ENCODE assay signal across 26 cellular contexts in the genomic region with DNA sequence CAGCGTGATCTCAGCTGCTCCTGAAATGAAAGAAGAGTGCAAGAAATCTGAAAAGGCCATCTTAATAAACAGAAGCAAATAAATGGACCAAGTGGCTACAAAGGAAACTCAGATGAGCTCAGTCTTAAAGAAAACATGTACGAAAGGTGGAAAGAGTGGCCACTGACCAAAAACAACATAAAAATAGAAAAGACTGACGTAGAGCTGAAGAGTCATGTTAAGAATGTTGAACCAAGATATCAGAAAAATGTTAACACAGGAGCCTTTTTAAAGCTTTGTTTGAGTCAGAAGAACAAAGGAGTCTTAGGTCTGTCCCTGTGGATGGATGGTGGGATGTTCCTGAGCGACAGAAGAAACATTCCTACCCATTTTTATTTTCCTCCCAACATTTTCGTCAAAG. TPM values are rescaled to one million over a fixed set of nuclear protein-coding genes. Genes with fewer than 3 reads are reported as not detected.
"Had no signal": no experiment of that assay in that cellular context is flagged by ENCODE, and none has a peak within 500 bp of the region (broad histone marks: within the 10 kb centered on the region; RNA-seq: fewer than 3 reads in every experiment).

No MANE protein-coding gene starts in this region.

- H3K27ac ChIP-seq: cardiac muscle cell, coronary artery, neutrophil, pancreas, prostate gland had no signal

- H3K4me3 ChIP-seq: cardiac muscle cell, coronary artery, pancreas, prostate gland, sigmoid colon, tibial nerve had no signal

- H3K36me3 ChIP-seq: cardiac muscle cell, neutrophil, pancreas, prostate gland, sigmoid colon, tibial nerve had no signal

- DNase-seq: activated CD4-positive, alpha-beta memory T cell treated with anti-CD3 and anti-CD28 coated beads, Interleukin-2, amount 10 ng/mL, durations not matched to agents 7 days and 5 days; activated CD4-positive, alpha-beta T cell treated with anti-CD3 and anti-CD28 coated beads, Interleukin-2, amount 10 ng/mL, durations not matched to agents 24 days and 14 days; activated CD4-positive, CD25-positive, alpha-beta regulatory T cell treated with anti-CD3 and anti-CD28 coated beads, Interleukin-2, amount 50 U/mL, for 72 hours; activated effector memory CD4-positive, alpha-beta T cell treated with anti-CD3 and anti-CD28 coated beads, Interleukin-2, amount 50 U/mL, for 16 hours; activated naive CD4-positive, alpha-beta T cell treated with anti-CD3 and anti-CD28 coated beads for 36 hours; activated naive CD8-positive, alpha-beta T cell treated with anti-CD3 and anti-CD28 coated beads for 36 hours; amniotic stem cell; cerebellar nuclear complex; effector memory CD8-positive, alpha-beta T cell; foreskin melanocyte; left ventricle myocardium superior; naive B cell; nephron progenitor cell; pancreas; retina; sigmoid colon; small intestine; stimulated activated CD4-positive, alpha-beta T cell treated with anti-CD3 and anti-CD28 coated beads, Interleukin-4, amount 100 ng/mL, for 24 hours; T-helper 2 cell had no signal

- ATAC-seq: effector memory CD8-positive, alpha-beta T cell; left ventricle myocardium superior; stimulated activated effector memory CD8-positive, alpha-beta T cell treated with anti-CD3 and anti-CD28 coated beads, Interleukin-12 subunit alpha, Interleukin-12 subunit beta, amount 100 ng/mL, for 72 hours had no signal

- H3K27me3 ChIP-seq: cardiac muscle cell, pancreas, sigmoid colon, tibial nerve had no signal

RNA-seq across cellular contexts. Expression of a gene that starts 30.8 kb away (rescaled TPM):
- total RNA-seq: activated CD4-positive, alpha-beta memory T cell treated with anti-CD3 and anti-CD28 coated beads, Interleukin-2, amount 10 ng/mL, durations not matched to agents 7 days and 5 days; activated CD4-positive, alpha-beta T cell treated with anti-CD3 and anti-CD28 coated beads, Interleukin-2, amount 10 ng/mL, durations not matched to agents 24 days and 14 days; activated naive CD4-positive, alpha-beta T cell treated with anti-CD3 and anti-CD28 coated beads for 36 hours; activated naive CD8-positive, alpha-beta T cell treated with anti-CD3 and anti-CD28 coated beads for 36 hours; left ventricle myocardium superior; lung microvascular endothelial cell had no signal
